24 cellular contexts compared by ENCODE assay signal in genomic region chr9:80204054-80204453, GRCh38.
"Had no signal": no experiment of that assay in that cellular context is flagged by ENCODE, and none has a peak within 500 bp of the region (broad histone marks: within the 10 kb centered on the region; RNA-seq: fewer than 3 reads in every experiment).

No MANE protein-coding gene starts in this region.

- H3K27me3 Mint-ChIP-seq: activated CD4-positive, alpha-beta T cell treated with anti-CD3 and anti-CD28 coated beads, Interleukin-2, amount 10 ng/mL, durations not matched to agents 24 days and 14 days; activated CD8-positive, alpha-beta memory T cell treated with anti-CD3 and anti-CD28 coated beads, Interleukin-2, amount 10 ng/mL, durations not matched to agents 7 days and 5 days; activated naive CD4-positive, alpha-beta T cell treated with anti-CD3 and anti-CD28 coated beads, Interleukin-2, amount 10 ng/mL, durations not matched to agents 7 days and 5 days; stimulated activated memory B cell treated with anti-CD40 and anti-IgM and Interleukin-4, amounts not matched to agents 10 μg/mL and 1 μg/mL and 100 μg/mL, for 72 hours had no signal

- H3K27me3 ChIP-seq: heart right ventricle, left lung, neural progenitor cell, stomach, suprapubic skin, transverse colon had no signal

- H3K9ac ChIP-seq: neural progenitor cell had no signal

- DNase-seq: activated CD4-positive, alpha-beta T cell treated with anti-CD3 and anti-CD28 coated beads, Interleukin-2, amount 10 ng/mL, durations not matched to agents 24 days and 14 days; activated CD8-positive, alpha-beta memory T cell treated with anti-CD3 and anti-CD28 coated beads, Interleukin-2, amount 10 ng/mL, durations not matched to agents 7 days and 5 days; activated CD8-positive, alpha-beta T cell treated with anti-CD3 and anti-CD28 coated beads for 36 hours; activated effector memory CD4-positive, alpha-beta T cell treated with anti-CD3 and anti-CD28 coated beads, Interleukin-2, amount 50 U/mL, for 16 hours; activated naive CD4-positive, alpha-beta T cell treated with anti-CD3 and anti-CD28 coated beads, Interleukin-2, amount 10 ng/mL, durations not matched to agents 7 days and 5 days; activated T-cell treated with anti-CD3 and anti-CD28 coated beads for 4 hours; caudate nucleus; dermis blood vessel endothelial cell; effector CD8-positive, alpha-beta T cell; heart right ventricle; left lung; naive thymus-derived CD8-positive, alpha-beta T cell; stimulated activated CD4-positive, alpha-beta T cell treated with anti-CD3 and anti-CD28 coated beads, Interleukin-15, amount 100 ng/mL, for 24 hours; stomach; transverse colon had no signal

- H3K4me1 ChIP-seq: heart right ventricle, left lung, neural progenitor cell, stomach, suprapubic skin, transverse colon had no signal

- H3K9me3 Mint-ChIP-seq: activated CD4-positive, alpha-beta T cell treated with anti-CD3 and anti-CD28 coated beads, Interleukin-2, amount 10 ng/mL, durations not matched to agents 24 days and 14 days; activated naive CD4-positive, alpha-beta T cell treated with anti-CD3 and anti-CD28 coated beads, Interleukin-2, amount 10 ng/mL, durations not matched to agents 7 days and 5 days; T-helper 2 cell treated with Interferon-gamma antibody and Interleukin-4, amounts not matched to agents 5 μg/mL and 100 μg/mL, for 36 hours had no signal

- H2AFZ ChIP-seq: neural progenitor cell had no signal

- H3K27ac ChIP-seq: heart right ventricle, left lung, neural progenitor cell, stomach, suprapubic skin, transverse colon, VCaP had no signal

- H3K27ac Mint-ChIP-seq: activated CD4-positive, alpha-beta T cell treated with anti-CD3 and anti-CD28 coated beads, Interleukin-2, amount 10 ng/mL, durations not matched to agents 24 days and 14 days; activated CD8-positive, alpha-beta memory T cell treated with anti-CD3 and anti-CD28 coated beads, Interleukin-2, amount 10 ng/mL, durations not matched to agents 7 days and 5 days; activated CD8-positive, alpha-beta T cell treated with anti-CD3 and anti-CD28 coated beads for 36 hours; activated naive CD4-positive, alpha-beta T cell treated with anti-CD3 and anti-CD28 coated beads, Interleukin-2, amount 10 ng/mL, durations not matched to agents 7 days and 5 days; naive thymus-derived CD8-positive, alpha-beta T cell; neural progenitor cell; stimulated activated memory B cell treated with anti-CD40 and anti-IgM and Interleukin-4, amounts not matched to agents 10 μg/mL and 1 μg/mL and 100 μg/mL, for 72 hours; T-helper 2 cell treated with Interferon-gamma antibody and Interleukin-4, amounts not matched to agents 5 μg/mL and 100 μg/mL, for 36 hours had no signal

- H3K36me3 Mint-ChIP-seq: activated CD8-positive, alpha-beta memory T cell treated with anti-CD3 and anti-CD28 coated beads, Interleukin-2, amount 10 ng/mL, durations not matched to agents 7 days and 5 days; activated naive CD4-positive, alpha-beta T cell treated with anti-CD3 and anti-CD28 coated beads, Interleukin-2, amount 10 ng/mL, durations not matched to agents 7 days and 5 days; naive thymus-derived CD8-positive, alpha-beta T cell; neural progenitor cell had no signal

- H3K4me2 ChIP-seq: neural progenitor cell, smooth muscle cell had no signal

- H3K4me3 Mint-ChIP-seq: activated CD4-positive, alpha-beta T cell treated with anti-CD3 and anti-CD28 coated beads, Interleukin-2, amount 10 ng/mL, durations not matched to agents 24 days and 14 days; activated CD8-positive, alpha-beta memory T cell treated with anti-CD3 and anti-CD28 coated beads, Interleukin-2, amount 10 ng/mL, durations not matched to agents 7 days and 5 days; activated CD8-positive, alpha-beta T cell treated with anti-CD3 and anti-CD28 coated beads for 36 hours; activated naive CD4-positive, alpha-beta T cell treated with anti-CD3 and anti-CD28 coated beads, Interleukin-2, amount 10 ng/mL, durations not matched to agents 7 days and 5 days; naive thymus-derived CD8-positive, alpha-beta T cell; neural progenitor cell; stimulated activated memory B cell treated with anti-CD40 and anti-IgM and Interleukin-4, amounts not matched to agents 10 μg/mL and 1 μg/mL and 100 μg/mL, for 72 hours; T-helper 2 cell treated with Interferon-gamma antibody and Interleukin-4, amounts not matched to agents 5 μg/mL and 100 μg/mL, for 36 hours had no signal

- H3K4me3 ChIP-seq: heart right ventricle, left lung, lung, neural progenitor cell, smooth muscle cell, stomach, suprapubic skin, transverse colon had no signal

- H3K36me3 ChIP-seq: heart right ventricle, left lung, neural progenitor cell, stomach, suprapubic skin, transverse colon had no signal

- H3K9me3 ChIP-seq: left lung, stomach, suprapubic skin had no signal

- H3K4me1 Mint-ChIP-seq: activated CD4-positive, alpha-beta T cell treated with anti-CD3 and anti-CD28 coated beads, Interleukin-2, amount 10 ng/mL, durations not matched to agents 24 days and 14 days; activated CD8-positive, alpha-beta memory T cell treated with anti-CD3 and anti-CD28 coated beads, Interleukin-2, amount 10 ng/mL, durations not matched to agents 7 days and 5 days; activated naive CD4-positive, alpha-beta T cell treated with anti-CD3 and anti-CD28 coated beads, Interleukin-2, amount 10 ng/mL, durations not matched to agents 7 days and 5 days; naive thymus-derived CD8-positive, alpha-beta T cell; stimulated activated memory B cell treated with anti-CD40 and anti-IgM and Interleukin-4, amounts not matched to agents 10 μg/mL and 1 μg/mL and 100 μg/mL, for 72 hours had no signal

- ATAC-seq: activated CD4-positive, CD25-positive, alpha-beta regulatory T cell treated with anti-CD3 and anti-CD28 coated beads, Interleukin-2, amount 50 U/mL, for 24 hours; activated CD8-positive, alpha-beta memory T cell treated with anti-CD3 and anti-CD28 coated beads, Interleukin-2, amount 10 ng/mL, durations not matched to agents 7 days and 5 days; activated CD8-positive, alpha-beta T cell treated with anti-CD3 and anti-CD28 coated beads for 36 hours; heart right ventricle; left lung; naive thymus-derived CD8-positive, alpha-beta T cell; sciatic nerve; stimulated activated memory B cell treated with anti-CD40 and anti-IgM and Interleukin-4, amounts not matched to agents 10 μg/mL and 1 μg/mL and 100 μg/mL, for 72 hours had no signal
